Comparison of ENCODE assay signal across 1 cellular context in genomic region chr17:8959312-8959918, GRCh38.
TF ChIP-seq lines count a peak whose summit lies in the region.

No MANE protein-coding gene starts in this region.

TF ChIP-seq in WTC11, 78 proteins besides CTCF, POLR2A, EP300 and RAD21 (continued from another document):
- TF ChIP-seq, protein P1, sequence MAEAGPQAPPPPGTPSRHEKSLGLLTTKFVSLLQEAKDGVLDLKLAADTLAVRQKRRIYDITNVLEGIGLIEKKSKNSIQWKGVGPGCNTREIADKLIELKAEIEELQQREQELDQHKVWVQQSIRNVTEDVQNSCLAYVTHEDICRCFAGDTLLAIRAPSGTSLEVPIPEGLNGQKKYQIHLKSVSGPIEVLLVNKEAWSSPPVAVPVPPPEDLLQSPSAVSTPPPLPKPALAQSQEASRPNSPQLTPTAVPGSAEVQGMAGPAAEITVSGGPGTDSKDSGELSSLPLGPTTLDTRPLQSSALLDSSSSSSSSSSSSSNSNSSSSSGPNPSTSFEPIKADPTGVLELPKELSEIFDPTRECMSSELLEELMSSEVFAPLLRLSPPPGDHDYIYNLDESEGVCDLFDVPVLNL (CRISPR knock-in tag; IDR thresholded peaks at IDR 0.05; ENCODE audit: borderline replicate concordance, low read depth), result no peak
- TF ChIP-seq RORB (CRISPR knock-in tag; IDR thresholded peaks at IDR 0.05), result no peak
- TF ChIP-seq, protein P2, sequence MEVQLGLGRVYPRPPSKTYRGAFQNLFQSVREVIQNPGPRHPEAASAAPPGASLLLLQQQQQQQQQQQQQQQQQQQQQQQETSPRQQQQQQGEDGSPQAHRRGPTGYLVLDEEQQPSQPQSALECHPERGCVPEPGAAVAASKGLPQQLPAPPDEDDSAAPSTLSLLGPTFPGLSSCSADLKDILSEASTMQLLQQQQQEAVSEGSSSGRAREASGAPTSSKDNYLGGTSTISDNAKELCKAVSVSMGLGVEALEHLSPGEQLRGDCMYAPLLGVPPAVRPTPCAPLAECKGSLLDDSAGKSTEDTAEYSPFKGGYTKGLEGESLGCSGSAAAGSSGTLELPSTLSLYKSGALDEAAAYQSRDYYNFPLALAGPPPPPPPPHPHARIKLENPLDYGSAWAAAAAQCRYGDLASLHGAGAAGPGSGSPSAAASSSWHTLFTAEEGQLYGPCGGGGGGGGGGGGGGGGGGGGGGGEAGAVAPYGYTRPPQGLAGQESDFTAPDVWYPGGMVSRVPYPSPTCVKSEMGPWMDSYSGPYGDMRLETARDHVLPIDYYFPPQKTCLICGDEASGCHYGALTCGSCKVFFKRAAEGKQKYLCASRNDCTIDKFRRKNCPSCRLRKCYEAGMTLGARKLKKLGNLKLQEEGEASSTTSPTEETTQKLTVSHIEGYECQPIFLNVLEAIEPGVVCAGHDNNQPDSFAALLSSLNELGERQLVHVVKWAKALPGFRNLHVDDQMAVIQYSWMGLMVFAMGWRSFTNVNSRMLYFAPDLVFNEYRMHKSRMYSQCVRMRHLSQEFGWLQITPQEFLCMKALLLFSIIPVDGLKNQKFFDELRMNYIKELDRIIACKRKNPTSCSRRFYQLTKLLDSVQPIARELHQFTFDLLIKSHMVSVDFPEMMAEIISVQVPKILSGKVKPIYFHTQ (CRISPR knock-in tag; IDR thresholded peaks at IDR 0.05), result no peak
